ENCODE assay signal across 26 cellular contexts in the genomic region with DNA sequence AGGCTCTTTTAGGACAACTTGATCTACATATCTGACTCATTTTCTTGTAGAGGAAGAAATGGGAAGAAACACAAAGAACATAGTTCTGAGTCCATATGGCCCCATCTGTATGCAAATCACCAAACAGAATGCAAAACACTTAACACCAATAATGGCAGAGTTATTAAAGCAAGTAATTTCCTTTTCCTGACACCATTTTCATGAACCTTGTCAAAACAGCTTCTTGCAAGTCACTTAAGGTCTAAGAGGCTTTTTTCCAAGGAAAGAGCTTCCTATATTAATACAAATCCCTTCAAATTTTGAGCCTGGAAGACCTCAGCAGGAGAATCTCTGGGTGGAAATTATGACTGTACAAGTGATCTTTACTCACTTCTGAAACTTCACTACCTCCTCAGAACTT.
DNase-seq lines count a peak whose midpoint lies in the region; ATAC-seq and TF ChIP-seq lines count a peak whose summit lies in the region.
"Had no signal": no experiment of that assay in that cellular context is flagged by ENCODE, and none has a peak within 500 bp of the region (broad histone marks: within the 10 kb centered on the region; RNA-seq: fewer than 3 reads in every experiment).

No MANE protein-coding gene starts in this region.

- H3K27me3 Mint-ChIP-seq in stimulated activated naive CD8-positive, alpha-beta T cell treated with anti-CD3 and anti-CD28 coated beads, Interleukin-15, amount 100 ng/mL, for 72 hours: no peaks in the 10 kb centered on the region
- H3K27me3 Mint-ChIP-seq: CD4-positive, alpha-beta memory T cell; CD8-positive, alpha-beta memory T cell had no signal

- no peak for TF ChIP-seq RAD21 in neural cell (conservative IDR thresholded peaks at IDR 0.05)

- peaks cover 20% of the 10 kb centered on the region for H3K9me3 ChIP-seq in A673 (ENCODE audit: low read depth, low read length, poor library complexity, severe bottlenecking)
- H3K9me3 ChIP-seq in neural cell (ENCODE audit: low read length): peaks cover 17% of the 10 kb centered on the region
- H3K9me3 ChIP-seq: A549, BE2C had no signal

- H3K4me1 Mint-ChIP-seq in stimulated activated naive CD8-positive, alpha-beta T cell treated with anti-CD3 and anti-CD28 coated beads, Interleukin-15, amount 100 ng/mL, for 72 hours: no peaks in the 10 kb centered on the region
- H3K4me1 Mint-ChIP-seq: CD14-positive monocyte; CD4-positive, alpha-beta memory T cell; CD4-positive, CD25-positive, alpha-beta regulatory T cell; CD8-positive, alpha-beta memory T cell had no signal

- H3K79me2 ChIP-seq in neural cell (replicated peaks; ENCODE audit: insufficient read depth, low read length): no peaks in the 10 kb centered on the region

- no peak overlapping the region for H2AFZ ChIP-seq in neural cell (ENCODE audit: low read depth, low read length)

- peaks cover 54% of the 10 kb centered on the region for H3K4me1 ChIP-seq in A673 (ENCODE audit: insufficient read depth, low read length, poor library complexity, severe bottlenecking)
- H3K4me1 ChIP-seq: A549, BE2C had no signal

- H3K4me2 ChIP-seq in neural cell (ENCODE audit: low read length): no peak overlapping the region
- H3K4me2 ChIP-seq: A549, BLaER1 had no signal

- no peak overlapping the region for H3K9ac ChIP-seq in neural cell (ENCODE audit: low read length)
- H3K9ac ChIP-seq: BLaER1 had no signal

- peaks cover 13 to 20% of the 10 kb centered on the region in 2 donors for H3K9me3 Mint-ChIP-seq in stimulated activated naive CD8-positive, alpha-beta T cell treated with anti-CD3 and anti-CD28 coated beads, Interleukin-15, amount 100 ng/mL, for 72 hours

- H3K9me2 ChIP-seq in neural cell (ENCODE audit: insufficient read depth, low read length): no peaks in the 10 kb centered on the region

- TF ChIP-seq EP300 in neural cell (conservative IDR thresholded peaks at IDR 0.05; ENCODE audit: poor library complexity, severe bottlenecking): peak; percentile 49

- DNase-seq in A673 (ENCODE audit: low spot score) (peak; percentile 84), NCI-H526 treated with DMSO at 0.1 percent for 48 hours (lab: John Stamatoyannopoulos, UW) (peak; percentile 36), superior temporal gyrus (ENCODE audit: extremely low spot score) (peak; percentile 56), NCI-H128 (lab: John Stamatoyannopoulos, UW; ENCODE audit: unreplicated experiment) (no peak)
- DNase-seq in stimulated activated naive CD8-positive, alpha-beta T cell treated with anti-CD3 and anti-CD28 coated beads, Interleukin-15, amount 100 ng/mL, for 72 hours: no peak
- DNase-seq: ACHN; BE2C; C1 segment of cervical spinal cord; CD4-positive, alpha-beta memory T cell; CD4-positive, CD25-positive, alpha-beta regulatory T cell; CD8-positive, alpha-beta memory T cell; COR-L47; DMS 273 treated with DMSO at 0.1 percent for 48 hours; DMS153; DMS53; DMS79; DND-41; EL; GDM1 had no signal

- POLR2A ChIA-PET in A673 (lab: Charles Lee; ENCODE audit: low non-redundant PET): no interaction called here

- CTCF ChIA-PET in A673 (lab: Charles Lee): no interaction called here

- no peak overlapping the region for H3K27ac Mint-ChIP-seq in stimulated activated naive CD8-positive, alpha-beta T cell treated with anti-CD3 and anti-CD28 coated beads, Interleukin-15, amount 100 ng/mL, for 72 hours
- H3K27ac Mint-ChIP-seq: CD14-positive monocyte; CD4-positive, alpha-beta memory T cell; CD4-positive, CD25-positive, alpha-beta regulatory T cell; CD8-positive, alpha-beta memory T cell had no signal

- H3K4me3 Mint-ChIP-seq in stimulated activated naive CD8-positive, alpha-beta T cell treated with anti-CD3 and anti-CD28 coated beads, Interleukin-15, amount 100 ng/mL, for 72 hours: no peak overlapping the region
- H3K4me3 Mint-ChIP-seq: CD14-positive monocyte; CD4-positive, alpha-beta memory T cell; CD4-positive, CD25-positive, alpha-beta regulatory T cell; CD8-positive, alpha-beta memory T cell had no signal

- TF ChIP-seq CTCF in A673 (conservative IDR thresholded peaks at IDR 0.05; ENCODE audit: low read depth, low read length) (no peak), neural cell (IDR thresholded peaks at IDR 0.05; ENCODE audit: poor library complexity, severe bottlenecking) (no peak)

- ATAC-seq in stimulated activated naive CD8-positive, alpha-beta T cell treated with anti-CD3 and anti-CD28 coated beads, Interleukin-15, amount 100 ng/mL, for 72 hours: no peak
- no peak for ATAC-seq in HG02973 (IDR thresholded peaks at IDR 0.05; ENCODE audit: unreplicated experiment)
- ATAC-seq: A549, GM12878 had no signal

- intact Hi-C loops in A673 (cut with micrococcal nuclease; ENCODE audit: unreplicated experiment): no loop called here

- H3K27me3 ChIP-seq in A673 (replicated peaks; ENCODE audit: insufficient read depth, low read depth, low read length, poor library complexity): no peaks in the 10 kb centered on the region
- no peaks in the 10 kb centered on the region for H3K27me3 ChIP-seq in neural cell (ENCODE audit: insufficient read depth, low read depth, low read length)
- H3K27me3 ChIP-seq: BE2C, BLaER1 had no signal

- H4K20me1 ChIP-seq in neural cell (ENCODE audit: insufficient read depth): no peaks in the 10 kb centered on the region
- H4K20me1 ChIP-seq: BLaER1 had no signal

- no TSS peak for BruUV-seq in A673 (replicated peaks; lab: Mats Ljungman, UMichigan)

- H3K4me3 ChIP-seq in A673 (ENCODE audit: low read depth, low read length, poor library complexity, severe bottlenecking): no peak overlapping the region
- no peak overlapping the region for H3K4me3 ChIP-seq in neural cell (ENCODE audit: low read length)
- H3K4me3 ChIP-seq: A549, BLaER1, GM12878 had no signal

- no peaks in the 10 kb centered on the region for H3F3A ChIP-seq in neural cell (ENCODE audit: insufficient read depth, low read length, poor library complexity, severe bottlenecking)

- H3K36me3 ChIP-seq in A673 (ENCODE audit: insufficient read depth, low read length, poor library complexity, severe bottlenecking) (no peaks in the 10 kb centered on the region), neural cell (ENCODE audit: insufficient read depth, low read length) (no peaks in the 10 kb centered on the region)
- H3K36me3 ChIP-seq: BE2C had no signal

- peak overlapping the region; percentile 80 for H3K27ac ChIP-seq in A673 (ENCODE audit: low read depth, low read length, poor library complexity, severe bottlenecking)
- H3K27ac ChIP-seq in neural cell (ENCODE audit: low read length): peak overlapping the region; percentile 58
- H3K27ac ChIP-seq: 22Rv1, A549, BLaER1 had no signal

TF ChIP-seq in neural cell, 6 proteins besides CTCF, POLR2A, EP300 and RAD21:
- TF ChIP-seq SMC3 (conservative IDR thresholded peaks at IDR 0.05; ENCODE audit: poor library complexity) (no peak), EZH2 (IDR thresholded peaks at IDR 0.05; ENCODE audit: borderline replicate concordance, insufficient read depth, low read length, poor library complexity, severe bottlenecking) (no peak), TAF1 (IDR thresholded peaks at IDR 0.05; ENCODE audit: low read depth) (no peak), POLR2AphosphoS5 (IDR thresholded peaks at IDR 0.05) (peak; percentile 62), MXI1 (conservative IDR thresholded peaks at IDR 0.05; ENCODE audit: poor library complexity, severe bottlenecking) (no peak)
- TF ChIP-seq, protein P1, sequence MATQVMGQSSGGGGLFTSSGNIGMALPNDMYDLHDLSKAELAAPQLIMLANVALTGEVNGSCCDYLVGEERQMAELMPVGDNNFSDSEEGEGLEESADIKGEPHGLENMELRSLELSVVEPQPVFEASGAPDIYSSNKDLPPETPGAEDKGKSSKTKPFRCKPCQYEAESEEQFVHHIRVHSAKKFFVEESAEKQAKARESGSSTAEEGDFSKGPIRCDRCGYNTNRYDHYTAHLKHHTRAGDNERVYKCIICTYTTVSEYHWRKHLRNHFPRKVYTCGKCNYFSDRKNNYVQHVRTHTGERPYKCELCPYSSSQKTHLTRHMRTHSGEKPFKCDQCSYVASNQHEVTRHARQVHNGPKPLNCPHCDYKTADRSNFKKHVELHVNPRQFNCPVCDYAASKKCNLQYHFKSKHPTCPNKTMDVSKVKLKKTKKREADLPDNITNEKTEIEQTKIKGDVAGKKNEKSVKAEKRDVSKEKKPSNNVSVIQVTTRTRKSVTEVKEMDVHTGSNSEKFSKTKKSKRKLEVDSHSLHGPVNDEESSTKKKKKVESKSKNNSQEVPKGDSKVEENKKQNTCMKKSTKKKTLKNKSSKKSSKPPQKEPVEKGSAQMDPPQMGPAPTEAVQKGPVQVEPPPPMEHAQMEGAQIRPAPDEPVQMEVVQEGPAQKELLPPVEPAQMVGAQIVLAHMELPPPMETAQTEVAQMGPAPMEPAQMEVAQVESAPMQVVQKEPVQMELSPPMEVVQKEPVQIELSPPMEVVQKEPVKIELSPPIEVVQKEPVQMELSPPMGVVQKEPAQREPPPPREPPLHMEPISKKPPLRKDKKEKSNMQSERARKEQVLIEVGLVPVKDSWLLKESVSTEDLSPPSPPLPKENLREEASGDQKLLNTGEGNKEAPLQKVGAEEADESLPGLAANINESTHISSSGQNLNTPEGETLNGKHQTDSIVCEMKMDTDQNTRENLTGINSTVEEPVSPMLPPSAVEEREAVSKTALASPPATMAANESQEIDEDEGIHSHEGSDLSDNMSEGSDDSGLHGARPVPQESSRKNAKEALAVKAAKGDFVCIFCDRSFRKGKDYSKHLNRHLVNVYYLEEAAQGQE (IDR thresholded peaks at IDR 0.05; ENCODE audit: borderline replicate concordance): peak; percentile 93

Comparison
In these comparisons a context has a peak if more than half of its experiments do, and no peak if none do; other contexts are left out.
1. DNase-seq: peak in A673 (single experiment), NCI-H526 treated with DMSO at 0.1 percent for 48 hours (single experiment) and superior temporal gyrus (single experiment); none in NCI-H128 (single experiment) and stimulated activated naive CD8-positive, alpha-beta T cell treated with anti-CD3 and anti-CD28 coated beads, Interleukin-15, amount 100 ng/mL, for 72 hours (0 of 2).